ENCODE assay signal across 1 cellular context in genomic region chr6:43376551-43376981, GRCh38.
TF ChIP-seq lines count a peak whose summit lies in the region.

No MANE protein-coding gene starts in this region.

TF ChIP-seq in K562, 482 proteins besides CTCF, POLR2A, EP300 and RAD21:
- TF ChIP-seq ATF3 (IDR thresholded peaks at IDR 0.05) (peak; percentile 53; the same call in 1 of the 2 replicates), ATF3 (CRISPR knock-in tag; conservative IDR thresholded peaks at IDR 0.05) (no peak), U2AF1 (optimal IDR thresholded peaks at IDR 0.05; ENCODE audit: low read depth, low read length) (no peak), ZBTB1 (CRISPR knock-in tag; IDR thresholded peaks at IDR 0.05; ENCODE audit: borderline replicate concordance, low read depth) (no peak), MED1 (CRISPR knock-in tag; IDR thresholded peaks at IDR 0.05; ENCODE audit: borderline replicate concordance) (no peak), HMGN3 (IDR thresholded peaks at IDR 0.05; ENCODE audit: borderline replicate concordance, extremely low read depth, insufficient read length, low read depth, low read length) (no peak), CCAR2 (IDR thresholded peaks at IDR 0.05; ENCODE audit: low read depth, low read length) (no peak), NONO (IDR thresholded peaks at IDR 0.05; ENCODE audit: low read depth in 2 of 2, low read length in 1 of 2) (no peak), TOE1 (IDR thresholded peaks at IDR 0.05; ENCODE audit: borderline replicate concordance) (no peak), TOE1 (CRISPR knock-in tag; IDR thresholded peaks at IDR 0.05; ENCODE audit: borderline replicate concordance, low read depth) (no peak), JUND (IDR thresholded peaks at IDR 0.05; ENCODE audit: borderline replicate concordance, low read depth, low read length) (peak; percentile 46; the same call in 1 of the 2 replicates), JUND (tag; IDR thresholded peaks at IDR 0.05; ENCODE audit: borderline replicate concordance, low read depth, low read length) (peak; percentile 54; the same call in 2 of the 3 replicates), ZNF561 (CRISPR knock-in tag; conservative IDR thresholded peaks at IDR 0.05) (no peak), POLR2H (tag; IDR thresholded peaks at IDR 0.05; ENCODE audit: low read depth) (no peak), YY1 (IDR thresholded peaks at IDR 0.05; ENCODE audit: borderline replicate concordance in 1 of 3, control insufficient read depth in 1 of 3, extremely low read depth in 1 of 3, insufficient read depth in 3 of 3, insufficient read length in 1 of 3, insufficient replicate concordance in 2 of 3, low read depth in 1 of 3, low read length in 2 of 3) (no peak), FOSL1 (tag; conservative IDR thresholded peaks at IDR 0.05) (peak; percentile 57), TAL1 (IDR thresholded peaks at IDR 0.05) (no peak), POLR3G (IDR thresholded peaks at IDR 0.05; ENCODE audit: extremely low read depth, insufficient read length, insufficient replicate concordance) (no peak), NFRKB (IDR thresholded peaks at IDR 0.05; ENCODE audit: low read depth) (no peak), GABPB1 (CRISPR knock-in tag; IDR thresholded peaks at IDR 0.05) (no peak), NBN (IDR thresholded peaks at IDR 0.05; ENCODE audit: low read depth) (no peak), HDAC6 (IDR thresholded peaks at IDR 0.05; ENCODE audit: low read depth, low read length) (no peak)
- TF ChIP-seq, protein P1, sequence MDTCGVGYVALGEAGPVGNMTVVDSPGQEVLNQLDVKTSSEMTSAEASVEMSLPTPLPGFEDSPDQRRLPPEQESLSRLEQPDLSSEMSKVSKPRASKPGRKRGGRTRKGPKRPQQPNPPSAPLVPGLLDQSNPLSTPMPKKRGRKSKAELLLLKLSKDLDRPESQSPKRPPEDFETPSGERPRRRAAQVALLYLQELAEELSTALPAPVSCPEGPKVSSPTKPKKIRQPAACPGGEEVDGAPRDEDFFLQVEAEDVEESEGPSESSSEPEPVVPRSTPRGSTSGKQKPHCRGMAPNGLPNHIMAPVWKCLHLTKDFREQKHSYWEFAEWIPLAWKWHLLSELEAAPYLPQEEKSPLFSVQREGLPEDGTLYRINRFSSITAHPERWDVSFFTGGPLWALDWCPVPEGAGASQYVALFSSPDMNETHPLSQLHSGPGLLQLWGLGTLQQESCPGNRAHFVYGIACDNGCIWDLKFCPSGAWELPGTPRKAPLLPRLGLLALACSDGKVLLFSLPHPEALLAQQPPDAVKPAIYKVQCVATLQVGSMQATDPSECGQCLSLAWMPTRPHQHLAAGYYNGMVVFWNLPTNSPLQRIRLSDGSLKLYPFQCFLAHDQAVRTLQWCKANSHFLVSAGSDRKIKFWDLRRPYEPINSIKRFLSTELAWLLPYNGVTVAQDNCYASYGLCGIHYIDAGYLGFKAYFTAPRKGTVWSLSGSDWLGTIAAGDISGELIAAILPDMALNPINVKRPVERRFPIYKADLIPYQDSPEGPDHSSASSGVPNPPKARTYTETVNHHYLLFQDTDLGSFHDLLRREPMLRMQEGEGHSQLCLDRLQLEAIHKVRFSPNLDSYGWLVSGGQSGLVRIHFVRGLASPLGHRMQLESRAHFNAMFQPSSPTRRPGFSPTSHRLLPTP (IDR thresholded peaks at IDR 0.05; ENCODE audit: borderline replicate concordance, extremely low read depth, insufficient read length) = no peak
- TF ChIP-seq, protein P2, sequence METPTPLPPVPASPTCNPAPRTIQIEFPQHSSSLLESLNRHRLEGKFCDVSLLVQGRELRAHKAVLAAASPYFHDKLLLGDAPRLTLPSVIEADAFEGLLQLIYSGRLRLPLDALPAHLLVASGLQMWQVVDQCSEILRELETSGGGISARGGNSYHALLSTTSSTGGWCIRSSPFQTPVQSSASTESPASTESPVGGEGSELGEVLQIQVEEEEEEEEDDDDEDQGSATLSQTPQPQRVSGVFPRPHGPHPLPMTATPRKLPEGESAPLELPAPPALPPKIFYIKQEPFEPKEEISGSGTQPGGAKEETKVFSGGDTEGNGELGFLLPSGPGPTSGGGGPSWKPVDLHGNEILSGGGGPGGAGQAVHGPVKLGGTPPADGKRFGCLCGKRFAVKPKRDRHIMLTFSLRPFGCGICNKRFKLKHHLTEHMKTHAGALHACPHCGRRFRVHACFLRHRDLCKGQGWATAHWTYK (CRISPR knock-in tag; IDR thresholded peaks at IDR 0.05) = no peak
- TF ChIP-seq, protein P3, sequence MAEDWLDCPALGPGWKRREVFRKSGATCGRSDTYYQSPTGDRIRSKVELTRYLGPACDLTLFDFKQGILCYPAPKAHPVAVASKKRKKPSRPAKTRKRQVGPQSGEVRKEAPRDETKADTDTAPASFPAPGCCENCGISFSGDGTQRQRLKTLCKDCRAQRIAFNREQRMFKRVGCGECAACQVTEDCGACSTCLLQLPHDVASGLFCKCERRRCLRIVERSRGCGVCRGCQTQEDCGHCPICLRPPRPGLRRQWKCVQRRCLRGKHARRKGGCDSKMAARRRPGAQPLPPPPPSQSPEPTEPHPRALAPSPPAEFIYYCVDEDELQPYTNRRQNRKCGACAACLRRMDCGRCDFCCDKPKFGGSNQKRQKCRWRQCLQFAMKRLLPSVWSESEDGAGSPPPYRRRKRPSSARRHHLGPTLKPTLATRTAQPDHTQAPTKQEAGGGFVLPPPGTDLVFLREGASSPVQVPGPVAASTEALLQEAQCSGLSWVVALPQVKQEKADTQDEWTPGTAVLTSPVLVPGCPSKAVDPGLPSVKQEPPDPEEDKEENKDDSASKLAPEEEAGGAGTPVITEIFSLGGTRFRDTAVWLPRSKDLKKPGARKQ (CRISPR knock-in tag; IDR thresholded peaks at IDR 0.05) = no peak
- TF ChIP-seq, protein P4, sequence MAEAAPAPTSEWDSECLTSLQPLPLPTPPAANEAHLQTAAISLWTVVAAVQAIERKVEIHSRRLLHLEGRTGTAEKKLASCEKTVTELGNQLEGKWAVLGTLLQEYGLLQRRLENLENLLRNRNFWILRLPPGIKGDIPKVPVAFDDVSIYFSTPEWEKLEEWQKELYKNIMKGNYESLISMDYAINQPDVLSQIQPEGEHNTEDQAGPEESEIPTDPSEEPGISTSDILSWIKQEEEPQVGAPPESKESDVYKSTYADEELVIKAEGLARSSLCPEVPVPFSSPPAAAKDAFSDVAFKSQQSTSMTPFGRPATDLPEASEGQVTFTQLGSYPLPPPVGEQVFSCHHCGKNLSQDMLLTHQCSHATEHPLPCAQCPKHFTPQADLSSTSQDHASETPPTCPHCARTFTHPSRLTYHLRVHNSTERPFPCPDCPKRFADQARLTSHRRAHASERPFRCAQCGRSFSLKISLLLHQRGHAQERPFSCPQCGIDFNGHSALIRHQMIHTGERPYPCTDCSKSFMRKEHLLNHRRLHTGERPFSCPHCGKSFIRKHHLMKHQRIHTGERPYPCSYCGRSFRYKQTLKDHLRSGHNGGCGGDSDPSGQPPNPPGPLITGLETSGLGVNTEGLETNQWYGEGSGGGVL (CRISPR knock-in tag; IDR thresholded peaks at IDR 0.05) = no peak
